In the genomic region with DNA sequence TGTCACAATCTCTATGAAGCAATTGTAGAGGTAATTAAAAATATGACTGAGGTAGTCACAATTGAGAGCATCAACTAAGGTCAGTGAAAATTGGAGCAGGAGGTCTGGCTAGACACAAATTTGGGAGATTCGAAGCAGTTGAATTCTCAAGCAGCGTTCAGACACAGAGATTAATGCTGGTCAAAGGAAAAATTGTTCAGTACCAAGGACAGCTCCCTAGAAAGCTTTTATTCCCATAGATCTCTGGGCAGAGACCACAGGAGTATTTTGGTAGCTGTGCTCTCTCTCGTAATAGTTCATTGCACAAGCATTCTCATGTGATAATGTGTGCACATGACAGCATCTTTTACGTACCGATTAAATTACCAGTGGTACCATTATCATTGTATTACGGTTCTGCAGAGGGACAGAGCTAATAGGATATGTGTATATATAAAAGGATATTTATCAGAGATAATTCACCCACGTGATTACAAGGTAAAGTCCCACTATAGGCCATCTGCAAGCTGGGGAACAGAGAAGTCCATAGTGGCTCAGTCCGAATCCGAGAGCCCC, we compare ENCODE assay signal across 13 cellular contexts.
DNase-seq lines count a peak whose midpoint lies in the region; ATAC-seq, FAIRE-seq and TF ChIP-seq lines count a peak whose summit lies in the region.
"Had no signal": no experiment of that assay in that cellular context is flagged by ENCODE, and none has a peak within 500 bp of the region (broad histone marks: within the 10 kb centered on the region; RNA-seq: fewer than 3 reads in every experiment).

No MANE protein-coding gene starts in this region.

- no peaks in the 10 kb centered on the region for H3K4me1 ChIP-seq in H1 (replicated peaks in 1 of 4; ENCODE audit: control insufficient read depth in 3 of 4, insufficient read depth in 4 of 4, low read length in 3 of 4)
- H3K4me1 ChIP-seq in naive thymus-derived CD4-positive, alpha-beta T cell (ENCODE audit: control insufficient read depth in 2 of 2, insufficient read depth in 2 of 2, low read length in 2 of 2) = no peaks in the 10 kb centered on the region
- H3K4me1 ChIP-seq: testis had no signal

- H3K36me3 Mint-ChIP-seq in naive thymus-derived CD4-positive, alpha-beta T cell = no peaks in the 10 kb centered on the region
- H3K36me3 Mint-ChIP-seq in activated CD4-positive, alpha-beta memory T cell treated with anti-CD3 and anti-CD28 coated beads for 36 hours = no peaks in the 10 kb centered on the region
- H3K36me3 Mint-ChIP-seq: brain, naive B cell had no signal

- H2BK5ac ChIP-seq in H1 (ENCODE audit: low read depth, low read length) = no peak overlapping the region

- no peak overlapping the region for H3K4me3 ChIP-seq in H1 (ENCODE audit: extremely low read depth in 1 of 4, insufficient read depth in 2 of 4, low read depth in 3 of 4, low read length in 4 of 4)
- H3K4me3 ChIP-seq in neural cell (ENCODE audit: low read length) = no peak overlapping the region
- H3K4me3 ChIP-seq in naive thymus-derived CD4-positive, alpha-beta T cell (ENCODE audit: low read length) = no peak overlapping the region
- H3K4me3 ChIP-seq: testis had no signal

- H3K9me2 ChIP-seq in neural cell (ENCODE audit: insufficient read depth, low read length) = no peaks in the 10 kb centered on the region

- no peak overlapping the region for H3K27ac ChIP-seq in H1 (ENCODE audit: low read depth, low read length)
- H3K27ac ChIP-seq in neural cell (ENCODE audit: low read length) = no peak overlapping the region
- H3K27ac ChIP-seq in naive thymus-derived CD4-positive, alpha-beta T cell (ENCODE audit: low read depth, low read length) = no peak overlapping the region
- H3K27ac ChIP-seq: testis had no signal

- H3K79me2 ChIP-seq in H1 (ENCODE audit: control insufficient read depth in 1 of 2, insufficient read depth in 2 of 2, low read length in 2 of 2) (no peaks in the 10 kb centered on the region), neural cell (replicated peaks; ENCODE audit: insufficient read depth, low read length) (no peaks in the 10 kb centered on the region)

- CTCF ChIA-PET in H1 (lab: Charles Lee; ENCODE audit: partially characterized antibody) = interaction anchor here (0.7 to 2.1 kb wide), 10 partner anchors 18 to 312 kb away, joined by 3 to 10 read pairs (median 3); no protein-coding TSS in a partner anchor
- CTCF ChIA-PET in naive thymus-derived CD4-positive, alpha-beta T cell (lab: Charles Lee) = no interaction called here
- CTCF ChIA-PET in activated CD4-positive, alpha-beta memory T cell treated with anti-CD3 and anti-CD28 coated beads for 36 hours (lab: Charles Lee) = no interaction called here

- peaks cover 0 to 15% (median under 1%) of the 10 kb centered on the region in 11 donors for H3K9me3 Mint-ChIP-seq in naive thymus-derived CD4-positive, alpha-beta T cell
- no peaks in the 10 kb centered on the region for H3K9me3 Mint-ChIP-seq in activated CD4-positive, alpha-beta memory T cell treated with anti-CD3 and anti-CD28 coated beads for 36 hours

- H3K27me3 ChIP-seq in H1 (replicated peaks in 1 of 4; ENCODE audit: control insufficient read depth in 3 of 4, extremely low read depth in 1 of 4, insufficient read depth in 3 of 4, low read length in 3 of 4) = no peaks in the 10 kb centered on the region; a peak in 1 of 7 replicates
- peaks cover 3% of the 10 kb centered on the region for H3K27me3 ChIP-seq in neural cell (ENCODE audit: insufficient read depth, low read depth, low read length)
- no peaks in the 10 kb centered on the region for H3K27me3 ChIP-seq in naive thymus-derived CD4-positive, alpha-beta T cell (ENCODE audit: control insufficient read depth in 2 of 2, insufficient read depth in 2 of 2, low read length in 2 of 2)
- H3K27me3 ChIP-seq: testis had no signal

- no peak overlapping the region for H2BK12ac ChIP-seq in H1 (ENCODE audit: low read depth, low read length)

- peak; percentile 68 for FAIRE-seq in H1 (lab: Jason Lieb, UNC)

- H3K14ac ChIP-seq in H1 (ENCODE audit: insufficient read length) = no peak overlapping the region

- H3K27me3 Mint-ChIP-seq in naive thymus-derived CD4-positive, alpha-beta T cell = peaks cover 0 to 5% (median 0%) of the 10 kb centered on the region in 5 donors
- H3K27me3 Mint-ChIP-seq in activated CD4-positive, alpha-beta memory T cell treated with anti-CD3 and anti-CD28 coated beads for 36 hours = no peaks in the 10 kb centered on the region

- no peak overlapping the region for H4K8ac ChIP-seq in H1 (ENCODE audit: extremely low read depth, insufficient read depth, low read length)

- no peak overlapping the region for H2BK120ac ChIP-seq in H1 (replicated peaks; ENCODE audit: low read depth, low read length)

- no peak overlapping the region for H3K56ac ChIP-seq in H1 (replicated peaks; ENCODE audit: insufficient read length, low read depth, low read length)

- no peak overlapping the region for H2AK5ac ChIP-seq in H1 (ENCODE audit: low read depth, low read length)

- H3K36me3 ChIP-seq in H1 (ENCODE audit: control insufficient read depth in 2 of 4, insufficient read depth in 4 of 4, low read length in 3 of 4) = no peaks in the 10 kb centered on the region
- no peaks in the 10 kb centered on the region for H3K36me3 ChIP-seq in neural cell (ENCODE audit: insufficient read depth, low read length)
- no peaks in the 10 kb centered on the region for H3K36me3 ChIP-seq in naive thymus-derived CD4-positive, alpha-beta T cell (ENCODE audit: control insufficient read depth in 2 of 3, insufficient read depth in 3 of 3, low read length in 3 of 3)

- no peak for TF ChIP-seq CTCF in H1 (IDR thresholded peaks at IDR 0.05; ENCODE audit: control extremely low read depth in 1 of 3, insufficient read depth in 1 of 3, low read depth in 1 of 3, low read length in 3 of 3)
- no peak for TF ChIP-seq CTCF in neural cell (IDR thresholded peaks at IDR 0.05; ENCODE audit: poor library complexity, severe bottlenecking)

- peak; percentile 11 for DNase-seq in HCEC 1CT
- DNase-seq in NCI-H460 (ENCODE audit: extremely low read depth, low read depth) = peak; percentile 9
- DNase-seq in H1 (ENCODE audit: low read depth in 1 of 2, low spot score in 2 of 2) = no peak
- DNase-seq in naive thymus-derived CD4-positive, alpha-beta T cell = no peak
- no peak for DNase-seq in activated CD4-positive, alpha-beta memory T cell treated with anti-CD3 and anti-CD28 coated beads for 36 hours
- no peak for DNase-seq in NCI-H446 treated with DMSO at 0.1 percent for 48 hours (lab: John Stamatoyannopoulos, UW)
- DNase-seq: naive B cell; stimulated activated CD4-positive, alpha-beta T cell treated with anti-CD3 and anti-CD28 coated beads, Interleukin-2, amount 100 ng/mL, for 48 hours; T-helper 1 cell; testis had no signal

- no peak overlapping the region for H3K27ac Mint-ChIP-seq in naive thymus-derived CD4-positive, alpha-beta T cell
- no peak overlapping the region for H3K27ac Mint-ChIP-seq in activated CD4-positive, alpha-beta memory T cell treated with anti-CD3 and anti-CD28 coated beads for 36 hours
- H3K27ac Mint-ChIP-seq: brain, naive B cell had no signal

- H2BK15ac ChIP-seq in H1 (ENCODE audit: low read length) = no peak overlapping the region

- H3K9me3 ChIP-seq in H1 (ENCODE audit: insufficient read depth in 2 of 2, low read depth in 1 of 2, low read length in 1 of 2) = no peaks in the 10 kb centered on the region
- H3K9me3 ChIP-seq in neural cell (ENCODE audit: low read length) = no peaks in the 10 kb centered on the region
- H3K9me3 ChIP-seq in naive thymus-derived CD4-positive, alpha-beta T cell (ENCODE audit: control insufficient read depth in 2 of 3, low read length in 3 of 3) = no peaks in the 10 kb centered on the region
- H3K9me3 ChIP-seq: testis had no signal

- H3K4ac ChIP-seq in H1 (replicated peaks; ENCODE audit: insufficient read length, low read depth, low read length) = no peak overlapping the region

- H3K9ac ChIP-seq in H1 (replicated peaks in 1 of 4; ENCODE audit: extremely low read depth in 1 of 4, low read depth in 3 of 4, low read length in 3 of 4) (no peak overlapping the region), neural cell (ENCODE audit: low read length) (no peak overlapping the region)

- TF ChIP-seq RAD21 in H1 (IDR thresholded peaks at IDR 0.05 in 1 of 2, conservative IDR thresholded peaks at IDR 0.05 in 1 of 2; ENCODE audit: low read depth in 2 of 2, low read length in 2 of 2) (no peak), neural cell (conservative IDR thresholded peaks at IDR 0.05) (no peak)

- no peak overlapping the region for H3K4me3 Mint-ChIP-seq in naive thymus-derived CD4-positive, alpha-beta T cell
- H3K4me3 Mint-ChIP-seq in activated CD4-positive, alpha-beta memory T cell treated with anti-CD3 and anti-CD28 coated beads for 36 hours = no peak overlapping the region
- H3K4me3 Mint-ChIP-seq: brain, naive B cell had no signal

- no peak overlapping the region for H3K23ac ChIP-seq in H1 (ENCODE audit: insufficient read length)

- no peak overlapping the region for H2BK20ac ChIP-seq in H1 (ENCODE audit: low read length)

- no peak overlapping the region for H4K91ac ChIP-seq in H1 (replicated peaks; ENCODE audit: insufficient read length, low read length)

- no peak for ATAC-seq in naive thymus-derived CD4-positive, alpha-beta T cell
- no peak for ATAC-seq in HG03045 (IDR thresholded peaks at IDR 0.05; ENCODE audit: unreplicated experiment)

- 89% methylated on average over 9 of the region's 9 CpGs; no CpG with 5 or more reads in 1 of the 2 experiments for WGBS in H1 (ENCODE audit: extremely low coverage in 1 of 2, insufficient coverage in 1 of 2, insufficient read length in 1 of 2, insufficient replicate concordance in 2 of 2, low coverage in 1 of 2, low lambda C conversion rate in 2 of 2, missing lambda C conversion rate in 1 of 2), 2 experiments

- intact Hi-C loops in naive thymus-derived CD4-positive, alpha-beta T cell (cut with micrococcal nuclease) = no loop called here
- intact Hi-C loops in activated CD4-positive, alpha-beta memory T cell treated with anti-CD3 and anti-CD28 coated beads for 36 hours (cut with micrococcal nuclease) = no loop called here

- no peaks in the 10 kb centered on the region for H3K4me1 Mint-ChIP-seq in naive thymus-derived CD4-positive, alpha-beta T cell
- H3K4me1 Mint-ChIP-seq in activated CD4-positive, alpha-beta memory T cell treated with anti-CD3 and anti-CD28 coated beads for 36 hours (ENCODE audit: low read depth) = no peaks in the 10 kb centered on the region
- H3K4me1 Mint-ChIP-seq: naive B cell had no signal

- H3F3A ChIP-seq in neural cell (ENCODE audit: insufficient read depth, low read length, poor library complexity, severe bottlenecking) = no peaks in the 10 kb centered on the region

- H3K4me2 ChIP-seq in H1 (ENCODE audit: insufficient read depth in 1 of 2, low read depth in 2 of 2, low read length in 2 of 2) (no peak overlapping the region), neural cell (ENCODE audit: low read length) (no peak overlapping the region)

- TF ChIP-seq POLR2A in H1 (IDR thresholded peaks at IDR 0.05; ENCODE audit: control extremely low read depth in 1 of 2, low read depth in 2 of 2, low read length in 2 of 2) = no peak

- no peak overlapping the region for H2AFZ ChIP-seq in H1 (ENCODE audit: low read length)
- H2AFZ ChIP-seq in neural cell (ENCODE audit: low read depth, low read length) = no peak overlapping the region

- H3K79me1 ChIP-seq in H1 (ENCODE audit: low read depth, low read length) = no peaks in the 10 kb centered on the region

- TF ChIP-seq EP300 in H1 (IDR thresholded peaks at IDR 0.05; ENCODE audit: borderline replicate concordance in 1 of 2, low read depth in 2 of 2, low read length in 2 of 2) (no peak), neural cell (conservative IDR thresholded peaks at IDR 0.05; ENCODE audit: poor library complexity, severe bottlenecking) (no peak)

- POLR2A ChIA-PET in H1 (lab: Charles Lee; ENCODE audit: partially characterized antibody) = no interaction called here
- POLR2A ChIA-PET in naive thymus-derived CD4-positive, alpha-beta T cell (lab: Charles Lee) = no interaction called here
- POLR2A ChIA-PET in activated CD4-positive, alpha-beta memory T cell treated with anti-CD3 and anti-CD28 coated beads for 36 hours (lab: Charles Lee) = no interaction called here

- no peaks in the 10 kb centered on the region for H4K20me1 ChIP-seq in H1 (replicated peaks in 1 of 2; ENCODE audit: control insufficient read depth in 1 of 2, insufficient read depth in 2 of 2, low read length in 2 of 2)
- no peaks in the 10 kb centered on the region for H4K20me1 ChIP-seq in neural cell (ENCODE audit: insufficient read depth)

- H4K5ac ChIP-seq in H1 (ENCODE audit: insufficient read length, low read depth, low read length) = no peak overlapping the region

- no peaks in the 10 kb centered on the region for H3K23me2 ChIP-seq in H1 (ENCODE audit: low read depth, low read length)

- H3K18ac ChIP-seq in H1 (ENCODE audit: extremely low read depth, low read length) = no peak overlapping the region

Comparison
In these comparisons a context has a peak if more than half of its experiments do, and no peak if none do; other contexts are left out.
1. DNase-seq: peak in HCEC 1CT (single experiment) and NCI-H460 (single experiment); none in H1 (0 of 2), naive thymus-derived CD4-positive, alpha-beta T cell (0 of 9), activated CD4-positive, alpha-beta memory T cell treated with anti-CD3 and anti-CD28 coated beads for 36 hours (single experiment) and NCI-H446 treated with DMSO at 0.1 percent for 48 hours (single experiment).